ENCODE assay signal across 8 cellular contexts in genomic region chr17:32523017-32523680, GRCh38. TPM values are rescaled to one million over a fixed set of nuclear protein-coding genes. Genes with fewer than 3 reads are reported as not detected.
DNase-seq lines count a peak whose midpoint lies in the region; ATAC-seq and TF ChIP-seq lines count a peak whose summit lies in the region.

No MANE protein-coding gene starts in this region.

- H3K4me1 ChIP-seq in HEK293 (ENCODE audit: control insufficient read depth, insufficient read depth, low read length) (peaks cover 14% of the 10 kb centered on the region), mesendoderm (ENCODE audit: control insufficient read depth, low read depth, low read length) (peaks cover 20% of the 10 kb centered on the region)

- H3K9ac ChIP-seq in mesendoderm (ENCODE audit: low read length), result no peak overlapping the region

- no peaks in the 10 kb centered on the region for H3K27me3 ChIP-seq in mesendoderm (ENCODE audit: insufficient read depth, low read length, poor library complexity)

- H2BK120ac ChIP-seq in mesendoderm (ENCODE audit: low read depth, low read length), result no peak overlapping the region

- H3K79me2 ChIP-seq in mesendoderm (ENCODE audit: control insufficient read depth, insufficient read depth, low read length), result no peaks in the 10 kb centered on the region

- no peak overlapping the region for H2BK15ac ChIP-seq in mesendoderm (replicated peaks; ENCODE audit: low read depth)

- peak overlapping the region; percentile 8 for H3K18ac ChIP-seq in mesendoderm (ENCODE audit: low read length)

- CTCF ChIA-PET in HEK293 (lab: Yijun Ruan, JAX), result interaction anchor here (1.5 kb wide), 1 partner anchor 60 kb away, joined by 4 read pairs; no protein-coding TSS in a partner anchor

- no peak overlapping the region for H3K4me2 ChIP-seq in mesendoderm (ENCODE audit: low read length)

- H3K27ac ChIP-seq in HEK293 (ENCODE audit: extremely low read depth, low read depth, low read length) (no peak overlapping the region), mesendoderm (ENCODE audit: low read depth, low read length) (peak overlapping the region; percentile 1)

- H3K4me3 ChIP-seq in HEK293 (ENCODE audit: low read depth, low read length) (no peak overlapping the region), mesendoderm (ENCODE audit: low read length) (no peak overlapping the region)

- peak; percentile 50 for ATAC-seq in GM18868 (IDR thresholded peaks at IDR 0.05; ENCODE audit: unreplicated experiment)

- POLR2A ChIA-PET in HEK293 (lab: Yijun Ruan, JAX), result interaction anchor here (0.7 kb wide), 1 partner anchor 33 kb away, joined by 3 read pairs; no protein-coding TSS in a partner anchor

- no peak overlapping the region for H2AK5ac ChIP-seq in mesendoderm (ENCODE audit: low read length)

- H3K4ac ChIP-seq in mesendoderm (ENCODE audit: low read depth, low read length), result no peak overlapping the region

- H3K9me3 ChIP-seq in HEK293 (ENCODE audit: control insufficient read depth, insufficient read depth, low read depth, low read length), result no peaks in the 10 kb centered on the region

- no peak for TF ChIP-seq CTCF in HEK293 (tag by site-specific recombination; IDR thresholded peaks at IDR 0.05)

- no peak overlapping the region for H4K8ac ChIP-seq in mesendoderm (ENCODE audit: low read depth, low read length)

- H3K56ac ChIP-seq in mesendoderm (ENCODE audit: low read length), result no peak overlapping the region

- DNase-seq in NCI-H69 (lab: John Stamatoyannopoulos, UW), result peak; percentile 18
- DNase-seq in mesendoderm, result peak; percentile 40
- no peak for DNase-seq in NCI-H510A (lab: John Stamatoyannopoulos, UW)
- DNase-seq in T-helper 9 cell, result no peak
- no peak for DNase-seq in ureter (ENCODE audit: low spot score)
- no peak for DNase-seq in NCI-H82 (lab: John Stamatoyannopoulos, UW)

- no peak overlapping the region for H2BK5ac ChIP-seq in mesendoderm (ENCODE audit: low read length)

- H3K36me3 ChIP-seq in HEK293 (ENCODE audit: control insufficient read depth in 2 of 2, insufficient read depth in 1 of 2, low read length in 2 of 2), result no peaks in the 10 kb centered on the region
- no peaks in the 10 kb centered on the region for H3K36me3 ChIP-seq in mesendoderm (ENCODE audit: control insufficient read depth, insufficient read depth, low read length)

- H4K5ac ChIP-seq in mesendoderm (ENCODE audit: low read length), result no peak overlapping the region

- WGBS in mesendoderm (ENCODE audit: extremely low coverage, insufficient coverage, low lambda C conversion rate), result no CpG with 5 or more reads among the region's 11 CpGs

- no peak overlapping the region for H3K23ac ChIP-seq in mesendoderm (ENCODE audit: low read length)

- H3K79me1 ChIP-seq in mesendoderm (ENCODE audit: low read length), result no peaks in the 10 kb centered on the region

TF ChIP-seq in HEK293, 187 proteins besides CTCF, POLR2A, EP300 and RAD21:
- TF ChIP-seq ZNF701 (tag by site-specific recombination; IDR thresholded peaks at IDR 0.05) (peak; percentile 87), KLF10 (tag by site-specific recombination; IDR thresholded peaks at IDR 0.05) (no peak)
TF ChIP-seq in HEK293: peak in this region for 1.

RNA-seq across cellular contexts. Expression of gene CDK5R1, which starts 36.4 kb away (rescaled TPM):
- polyA plus RNA-seq in mesendoderm (2013, experiment 1 of 2), result 4.6 TPM
- polyA plus RNA-seq in mesendoderm (2013, experiment 2 of 2), result 4.5 TPM
- 0.83 TPM for total RNA-seq in ureter

Comparison
In these comparisons a context has a peak if more than half of its experiments do, and no peak if none do; other contexts are left out.
1. DNase-seq: peak in NCI-H69 (single experiment) and mesendoderm (single experiment); none in NCI-H510A (single experiment), T-helper 9 cell (single experiment), ureter (single experiment) and NCI-H82 (single experiment).